In genomic region chr19:48102870-48103751, GRCh38 we compare ENCODE assay signal across 9 cellular contexts. TPM values are rescaled to one million over a fixed set of nuclear protein-coding genes. Genes with fewer than 3 reads are reported as not detected.
A peak's percentile ranks its signal among the peaks of the same experiment; 100 is the strongest.
DNase-seq lines count a peak whose midpoint lies in the region; ATAC-seq, FAIRE-seq and TF ChIP-seq lines count a peak whose summit lies in the region.
"Had no signal": no experiment of that assay in that cellular context is flagged by ENCODE, and none has a peak within 500 bp of the region (broad histone marks: within the 10 kb centered on the region; RNA-seq: fewer than 3 reads in every experiment).

No MANE protein-coding gene starts in this region.

- no peak for ATAC-seq in HG03139 (IDR thresholded peaks at IDR 0.05; ENCODE audit: unreplicated experiment)

- H3K9me3 ChIP-seq in AG04450 (ENCODE audit: control insufficient read depth, insufficient read depth, low read length), result no peaks in the 10 kb centered on the region; the same call in 1 of the 2 replicates

- DNase-seq in AG04450 (ENCODE audit: low read depth, low spot score), result no peak
- no peak for DNase-seq in GM12864 (ENCODE audit: low read depth)
- peak; percentile 54 for DNase-seq in NCI-H526 treated with DMSO at 0.1 percent for 48 hours (lab: John Stamatoyannopoulos, UW)
- DNase-seq in activated naive CD4-positive, alpha-beta T cell treated with anti-CD3 and anti-CD28 coated beads, Interleukin-2, amount 50 U/mL, for 16 hours, result peak; percentile 21
- peak; percentile 84 for DNase-seq in iPS-NIHi7 (ENCODE audit: extremely low spot score)
- peak; percentile 60 for DNase-seq in urothelium cell line (ENCODE audit: low spot score)
- DNase-seq in substantia nigra (lab: John Stamatoyannopoulos, UW), result no peak

- CTCF ChIA-PET in AG04450 (lab: Charles Lee), result interaction anchor here (0.9 to 10.6 kb wide), 4 partner anchors 14 to 234 kb away, joined by 3 to 76 read pairs (median 4); no protein-coding TSS in a partner anchor

- H3K4me3 ChIP-seq in AG04450 (ENCODE audit: low read depth, low read length) (no peak overlapping the region), GM12864 (ENCODE audit: low read depth, low read length) (no peak overlapping the region)

- POLR2A ChIA-PET in AG04450 (lab: Yijun Ruan, JAX), result no interaction called here

- H3K27ac ChIP-seq in AG04450 (ENCODE audit: low read depth, low read length) (no peak overlapping the region), substantia nigra (ENCODE audit: low read depth, low read length, poor library complexity, severe bottlenecking) (no peak overlapping the region)

- peak; percentile 70 for FAIRE-seq in urothelium cell line (lab: Jason Lieb, UNC)
- FAIRE-seq: endometrium had no signal

- H3K27me3 ChIP-seq in AG04450 (ENCODE audit: control insufficient read depth, insufficient read depth, low read length), result no peaks in the 10 kb centered on the region

- peak; percentile 60 for TF ChIP-seq CTCF in AG04450 (IDR thresholded peaks at IDR 0.05; ENCODE audit: low read depth, low read length)
- TF ChIP-seq CTCF in GM12864 (IDR thresholded peaks at IDR 0.05; ENCODE audit: low read depth, low read length, missing control alignments), result peak; percentile 70

RNA-seq across cellular contexts. Expression of gene PLA2G4C, which starts 7.5 kb away (rescaled TPM):
- polyA plus RNA-seq in AG04450 (2011; rRNA removed), result 8.0 and 10.4 TPM in 2 replicates
- 6.4 and 7.4 TPM in 2 replicates for polyA minus RNA-seq in AG04450 (2011; rRNA and poly(A)+ RNA removed)

RNA-seq across cellular contexts. Expression of gene CABP5, which starts 59.2 kb away (rescaled TPM):
- not detected in 2 replicates for polyA plus RNA-seq in AG04450 (2011; rRNA removed)
- polyA minus RNA-seq in AG04450 (2011; rRNA and poly(A)+ RNA removed), result not detected in 2 replicates

Comparison
In these comparisons a context has a peak if more than half of its experiments do, and no peak if none do; other contexts are left out.
1. DNase-seq: peak in NCI-H526 treated with DMSO at 0.1 percent for 48 hours (single experiment), activated naive CD4-positive, alpha-beta T cell treated with anti-CD3 and anti-CD28 coated beads, Interleukin-2, amount 50 U/mL, for 16 hours (single experiment), iPS-NIHi7 (single experiment) and urothelium cell line (single experiment); none in AG04450 (single experiment), GM12864 (single experiment) and substantia nigra (0 of 49).